13 cellular contexts compared by ENCODE assay signal in genomic region chr5:108911055-108911454, GRCh38.
A peak's percentile ranks its signal among the peaks of the same experiment; 100 is the strongest.
DNase-seq lines count a peak whose midpoint lies in the region; ATAC-seq and TF ChIP-seq lines count a peak whose summit lies in the region.
"Had no signal": no experiment of that assay in that cellular context is flagged by ENCODE, and none has a peak within 500 bp of the region (broad histone marks: within the 10 kb centered on the region; RNA-seq: fewer than 3 reads in every experiment).

No MANE protein-coding gene starts in this region.

- peak overlapping the region; percentile 86 for H3K27ac Mint-ChIP-seq in activated B cell treated with CpG ODN at 0.5 μM for 24 hours
- H3K27ac Mint-ChIP-seq in glutamatergic neuron (ENCODE audit: unreplicated experiment): no peak overlapping the region

- H3K4me1 Mint-ChIP-seq in activated B cell treated with CpG ODN at 0.5 μM for 24 hours: peaks cover 14% of the 10 kb centered on the region
- H3K4me1 Mint-ChIP-seq in glutamatergic neuron (ENCODE audit: low read depth, unreplicated experiment): no peaks in the 10 kb centered on the region

- POLR2A ChIA-PET in activated B cell treated with CpG ODN at 0.5 μM for 24 hours (lab: Charles Lee): no interaction called here

- H3K4me3 Mint-ChIP-seq in activated B cell treated with CpG ODN at 0.5 μM for 24 hours (peak overlapping the region; percentile 17), glutamatergic neuron (ENCODE audit: unreplicated experiment) (no peak overlapping the region)

- ATAC-seq in GM18861 (IDR thresholded peaks at IDR 0.05; ENCODE audit: unreplicated experiment): peak; percentile 83
- peak; percentile 65 for ATAC-seq in GM21526 (IDR thresholded peaks at IDR 0.05; ENCODE audit: low FRiP score, unreplicated experiment)
- peak; percentile 65 for ATAC-seq in HG03103 (IDR thresholded peaks at IDR 0.05; ENCODE audit: low read depth, unreplicated experiment)
- peak; percentile 61 for ATAC-seq in activated B cell treated with CpG ODN at 0.5 μM for 24 hours (ENCODE audit: low read depth)
- no peak for ATAC-seq in left cardiac atrium
- ATAC-seq: Right ventricle myocardium inferior had no signal

- no peaks in the 10 kb centered on the region for H3K27me3 Mint-ChIP-seq in activated B cell treated with CpG ODN at 0.5 μM for 24 hours
- no peaks in the 10 kb centered on the region for H3K27me3 Mint-ChIP-seq in glutamatergic neuron (ENCODE audit: unreplicated experiment)

- intact Hi-C loops in activated B cell treated with CpG ODN at 0.5 μM for 24 hours (cut with micrococcal nuclease): loop anchor here (1.0 to 5.0 kb wide), 4 partner anchors 54 to 499 kb away; partner anchors contain the start of gene FER
- intact Hi-C loops in posterior vena cava (cut with DNase I): no loop called here
- intact Hi-C loops in left cardiac atrium (cut with DNase I): no loop called here

- CTCF ChIA-PET in activated B cell treated with CpG ODN at 0.5 μM for 24 hours (lab: Charles Lee): no interaction called here

- DNase-seq in activated B cell treated with CpG ODN at 0.5 μM for 24 hours (no peak), pons (ENCODE audit: low spot score) (no peak), glutamatergic neuron (no peak), posterior vena cava (ENCODE audit: low spot score) (no peak), left cardiac atrium (no peak)
- DNase-seq: activated CD4-positive, alpha-beta T cell treated with anti-CD3 and anti-CD28 coated beads, Interleukin-2, amount 50 U/mL, for 48 hours; activated effector memory CD4-positive, alpha-beta T cell treated with Interleukin-2 at 50 U/mL for 16 hours; GM23248; NCI-H2081 treated with DMSO at 0.1 percent for 48 hours had no signal

- no peak for TF ChIP-seq CTCF in activated B cell treated with CpG ODN at 0.5 μM for 24 hours (IDR thresholded peaks at IDR 0.05)
- no peak for TF ChIP-seq CTCF in glutamatergic neuron (IDR thresholded peaks at IDR 0.05; ENCODE audit: partially characterized antibody, unreplicated experiment)

- peaks cover 4% of the 10 kb centered on the region for H3K9me3 Mint-ChIP-seq in activated B cell treated with CpG ODN at 0.5 μM for 24 hours
- no peaks in the 10 kb centered on the region for H3K9me3 Mint-ChIP-seq in glutamatergic neuron (ENCODE audit: unreplicated experiment)

- H3K36me3 Mint-ChIP-seq in activated B cell treated with CpG ODN at 0.5 μM for 24 hours (ENCODE audit: low read depth) (peaks cover 16% of the 10 kb centered on the region), glutamatergic neuron (ENCODE audit: unreplicated experiment) (no peaks in the 10 kb centered on the region)

Comparison
In these comparisons a context has a peak if more than half of its experiments do, and no peak if none do; other contexts are left out.
1. ATAC-seq: peak in GM18861 (single experiment), GM21526 (single experiment), HG03103 (single experiment) and activated B cell treated with CpG ODN at 0.5 μM for 24 hours (single experiment); none in left cardiac atrium (0 of 2).